Comparison of ENCODE assay signal across 15 cellular contexts in genomic region chr12:50659690-50660424, GRCh38.
DNase-seq lines count a peak whose midpoint lies in the region; TF ChIP-seq lines count a peak whose summit lies in the region.
"Had no signal": no experiment of that assay in that cellular context is flagged by ENCODE, and none has a peak within 500 bp of the region (broad histone marks: within the 10 kb centered on the region; RNA-seq: fewer than 3 reads in every experiment).

No MANE protein-coding gene starts in this region.

- H3K27me3 ChIP-seq in prostate gland (replicated peaks; ENCODE audit: insufficient read depth) = no peaks in the 10 kb centered on the region
- H3K27me3 ChIP-seq: heart left ventricle had no signal

- TF ChIP-seq POLR2A in prostate gland (IDR thresholded peaks at IDR 0.05) = no peak

- intact Hi-C loops in prostate gland (cut with DNase I) = no loop called here

- no peaks in the 10 kb centered on the region for H3K4me1 ChIP-seq in prostate gland (replicated peaks)
- H3K4me1 ChIP-seq: heart left ventricle had no signal

- peak in 2 of 3 experiments; percentile 55 to 87 for DNase-seq in NCI-H1417 (lab: John Stamatoyannopoulos, UW)
- no peak for DNase-seq in NCI-H1417 treated with DMSO at 0.1 percent for 48 hours (lab: John Stamatoyannopoulos, UW)
- peak; percentile 57 to 67 for DNase-seq in NCI-H526 (lab: John Stamatoyannopoulos, UW)
- peak; percentile 29 for DNase-seq in epithelial cell of esophagus (ENCODE audit: low read depth)
- peak; percentile 44 for DNase-seq in prostate gland (ENCODE audit: low spot score)
- DNase-seq in GOT3 (lab: John Stamatoyannopoulos, UW) = no peak
- DNase-seq in NCI-H2227 treated with DMSO at 0.1 percent for 48 hours (lab: John Stamatoyannopoulos, UW) = no peak
- no peak for DNase-seq in stimulated activated CD4-positive, alpha-beta T cell treated with anti-CD3 and anti-CD28 coated beads, Interleukin-12 subunit alpha, Interleukin-12 subunit beta, amount 100 ng/mL, for 4 hours
- DNase-seq: CD4-positive, alpha-beta T cell; heart left ventricle; NCI-H1694; SHP77; stimulated activated CD4-positive, alpha-beta T cell treated with anti-CD3 and anti-CD28 coated beads, Interleukin-15, amount 100 ng/mL, for 24 hours had no signal

- WGBS in prostate gland = 55% methylated on average over 6 of the region's 6 CpGs

- no peaks in the 10 kb centered on the region for H3K9me3 ChIP-seq in prostate gland
- H3K9me3 ChIP-seq: heart left ventricle had no signal

- H3K4me3 ChIP-seq in epithelial cell of esophagus (ENCODE audit: low read length) (no peak overlapping the region), prostate gland (no peak overlapping the region)
- H3K4me3 ChIP-seq: coronary artery, heart left ventricle had no signal

- no peak for TF ChIP-seq CTCF in epithelial cell of esophagus (IDR thresholded peaks at IDR 0.05; ENCODE audit: insufficient read depth, low read depth, low read length, missing control alignments)
- TF ChIP-seq CTCF in prostate gland (IDR thresholded peaks at IDR 0.05) = no peak

- peak overlapping the region; percentile 4 to 17 for H3K27ac ChIP-seq in prostate gland
- H3K27ac ChIP-seq: coronary artery, heart left ventricle, HL-60 had no signal

- H3K36me3 ChIP-seq in prostate gland = no peaks in the 10 kb centered on the region

Comparison
In these comparisons a context has a peak if more than half of its experiments do, and no peak if none do; other contexts are left out.
1. DNase-seq: peak in NCI-H1417 (2 of 3), NCI-H526 (2 of 2), epithelial cell of esophagus (single experiment) and prostate gland (single experiment); none in NCI-H1417 treated with DMSO at 0.1 percent for 48 hours (single experiment), GOT3 (single experiment), NCI-H2227 treated with DMSO at 0.1 percent for 48 hours (single experiment) and stimulated activated CD4-positive, alpha-beta T cell treated with anti-CD3 and anti-CD28 coated beads, Interleukin-12 subunit alpha, Interleukin-12 subunit beta, amount 100 ng/mL, for 4 hours (single experiment).